Comparison of ENCODE assay signal across 8 cellular contexts in the genomic region with DNA sequence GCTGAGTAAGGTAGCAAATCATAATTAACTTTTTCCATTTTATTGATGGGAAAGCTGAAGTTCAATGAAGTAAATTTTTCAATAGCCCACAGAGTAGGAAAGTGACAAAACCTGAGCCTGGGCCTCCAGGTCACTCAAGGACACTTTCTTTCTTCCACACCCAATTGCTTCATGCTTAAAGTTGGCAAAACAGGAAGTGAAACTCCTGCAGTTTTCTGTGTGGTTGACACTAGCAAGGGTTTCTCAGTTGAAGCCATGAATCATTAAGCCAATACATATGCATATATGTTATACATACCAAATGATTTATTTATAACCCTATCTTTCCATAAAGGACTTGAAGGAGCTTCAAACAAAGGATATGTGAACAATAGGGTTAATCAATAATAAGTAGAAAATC. TPM values are rescaled to one million over a fixed set of nuclear protein-coding genes. Genes with fewer than 3 reads are reported as not detected.
DNase-seq lines count a peak whose midpoint lies in the region; ATAC-seq and TF ChIP-seq lines count a peak whose summit lies in the region.

No MANE protein-coding gene starts in this region.

- H3K27ac ChIP-seq in right cardiac atrium (ENCODE audit: low read length): no peak overlapping the region
- no peak overlapping the region for H3K27ac ChIP-seq in neural progenitor cell
- H3K27ac ChIP-seq in colonic mucosa: no peak overlapping the region
- H3K27ac ChIP-seq in neuronal stem cell (replicated peaks; ENCODE audit: low read length): no peak overlapping the region

- H2AK5ac ChIP-seq in neuronal stem cell (ENCODE audit: low read depth, low read length): no peak overlapping the region

- intact Hi-C loops in right cardiac atrium (cut with DNase I): no loop called here
- intact Hi-C loops in colonic mucosa (cut with DNase I): no loop called here

- ATAC-seq in GM18861 (IDR thresholded peaks at IDR 0.05; ENCODE audit: unreplicated experiment) (peak; percentile 99), HG02610 (IDR thresholded peaks at IDR 0.05; ENCODE audit: unreplicated experiment) (peak; percentile 97), right cardiac atrium (peak; percentile 24 to 52)

- no peak overlapping the region for H3K4me3 Mint-ChIP-seq in neural progenitor cell

- no peak overlapping the region for H2BK15ac ChIP-seq in neuronal stem cell (ENCODE audit: low read length)

- H3K9me3 ChIP-seq in right cardiac atrium (ENCODE audit: control insufficient read depth, low read length) (no peaks in the 10 kb centered on the region), neural progenitor cell (ENCODE audit: low read depth) (no peaks in the 10 kb centered on the region), colonic mucosa (no peaks in the 10 kb centered on the region), neuronal stem cell (replicated peaks in 1 of 2; ENCODE audit: control insufficient read depth in 2 of 2, insufficient read depth in 1 of 2, low read depth in 1 of 2, low read length in 2 of 2) (no peaks in the 10 kb centered on the region)

- H3K9ac ChIP-seq in neural progenitor cell: no peak overlapping the region
- H3K9ac ChIP-seq in colonic mucosa (ENCODE audit: low read depth in 2 of 2, low read length in 2 of 2): no peak overlapping the region
- no peak overlapping the region for H3K9ac ChIP-seq in neuronal stem cell (ENCODE audit: low read depth, low read length, poor library complexity)

- no peaks in the 10 kb centered on the region for H3K4me1 ChIP-seq in right cardiac atrium (ENCODE audit: control insufficient read depth, insufficient read depth, low read length)
- no peaks in the 10 kb centered on the region for H3K4me1 ChIP-seq in neural progenitor cell
- H3K4me1 ChIP-seq in colonic mucosa: no peaks in the 10 kb centered on the region
- no peaks in the 10 kb centered on the region for H3K4me1 ChIP-seq in neuronal stem cell (ENCODE audit: control insufficient read depth in 2 of 2, insufficient read depth in 1 of 2, low read depth in 1 of 2, low read length in 2 of 2)

- no peak overlapping the region for H3K4me2 ChIP-seq in neural progenitor cell
- H3K4me2 ChIP-seq in neuronal stem cell (ENCODE audit: insufficient read depth, low read length, poor library complexity, severe bottlenecking): no peak overlapping the region

- H2BK120ac ChIP-seq in neuronal stem cell (ENCODE audit: low read depth, low read length): no peak overlapping the region

- H3K79me2 ChIP-seq in neural progenitor cell (ENCODE audit: low read depth): no peaks in the 10 kb centered on the region

- H2AFZ ChIP-seq in neural progenitor cell (replicated peaks): no peak overlapping the region
- no peak overlapping the region for H2AFZ ChIP-seq in neuronal stem cell (ENCODE audit: low read length)

- no peak overlapping the region for H2BK5ac ChIP-seq in neuronal stem cell (ENCODE audit: low read length)

- no peak overlapping the region for H3K18ac ChIP-seq in neuronal stem cell (ENCODE audit: low read length)

- H3K27me3 ChIP-seq in right cardiac atrium (ENCODE audit: control insufficient read depth, insufficient read depth): no peaks in the 10 kb centered on the region
- H3K27me3 ChIP-seq in neural progenitor cell: no peaks in the 10 kb centered on the region
- no peaks in the 10 kb centered on the region for H3K27me3 ChIP-seq in colonic mucosa
- H3K27me3 ChIP-seq in neuronal stem cell (ENCODE audit: control insufficient read depth in 3 of 3, insufficient read depth in 3 of 3, low read depth in 1 of 3, low read length in 3 of 3): no peaks in the 10 kb centered on the region

- no peaks in the 10 kb centered on the region for H3F3A ChIP-seq in neural progenitor cell (ENCODE audit: low read depth)

- H3K79me1 ChIP-seq in neuronal stem cell (ENCODE audit: low read depth, low read length): no peaks in the 10 kb centered on the region

- no peaks in the 10 kb centered on the region for H4K20me1 ChIP-seq in neural progenitor cell (ENCODE audit: low read depth)

- no peak overlapping the region for H4K91ac ChIP-seq in neuronal stem cell (ENCODE audit: low read depth, low read length, poor library complexity)

- H3K4ac ChIP-seq in neuronal stem cell (ENCODE audit: low read length): no peak overlapping the region

- no peaks in the 10 kb centered on the region for H3K4me1 Mint-ChIP-seq in neural progenitor cell

- H4K8ac ChIP-seq in neuronal stem cell (ENCODE audit: low read depth, low read length): no peak overlapping the region

- H3K27ac Mint-ChIP-seq in neural progenitor cell: no peak overlapping the region

- H3K36me3 ChIP-seq in neural progenitor cell (no peaks in the 10 kb centered on the region), colonic mucosa (no peaks in the 10 kb centered on the region), neuronal stem cell (replicated peaks in 1 of 2; ENCODE audit: control insufficient read depth in 2 of 2, insufficient read depth in 2 of 2, low read length in 2 of 2) (peaks cover 0 to 18% of the 10 kb centered on the region in 2 donors)

- H3K4me3 ChIP-seq in right cardiac atrium (ENCODE audit: low read length) (no peak overlapping the region), neural progenitor cell (no peak overlapping the region), colonic mucosa (no peak overlapping the region), neuronal stem cell (ENCODE audit: low read length in 2 of 2) (no peak overlapping the region)

- no peak overlapping the region for H2BK12ac ChIP-seq in neuronal stem cell (ENCODE audit: low read length)

- no peak overlapping the region for H3K14ac ChIP-seq in neuronal stem cell (ENCODE audit: low read length)

- H3K23ac ChIP-seq in neuronal stem cell (ENCODE audit: low read depth, low read length, poor library complexity): no peak overlapping the region

- H3K36me3 Mint-ChIP-seq in neural progenitor cell: no peaks in the 10 kb centered on the region

- TF ChIP-seq CTCF in neural progenitor cell (IDR thresholded peaks at IDR 0.05) (no peak), colonic mucosa (IDR thresholded peaks at IDR 0.05) (no peak)

- H3K9me3 Mint-ChIP-seq in neural progenitor cell: no peaks in the 10 kb centered on the region

- H3K27me3 Mint-ChIP-seq in neural progenitor cell (ENCODE audit: insufficient read depth, low read depth): peaks cover 2% of the 10 kb centered on the region

- DNase-seq in NAMALWA (ENCODE audit: low spot score) (peak; percentile 68), right cardiac atrium (no peak), neural progenitor cell (ENCODE audit: low spot score) (no peak), colonic mucosa (no peak), neuronal stem cell (ENCODE audit: low spot score) (no peak), kidney glomerular epithelial cell (lab: John Stamatoyannopoulos, UW) (no peak)

RNA-seq across cellular contexts. Expression of gene TLR4, which starts 13.9 kb away (rescaled TPM):
- total RNA-seq in right cardiac atrium (10 to 100 TPM; 16.3 to 20.5 (median 18.2) TPM), neural progenitor cell (ENCODE audit: low replicate concordance) (0.22 and 0.24 TPM in 2 replicates), colonic mucosa (1 to 10 TPM; 3.2 to 7.5 TPM)
- polyA plus RNA-seq in right cardiac atrium: 3.8 TPM
- polyA plus RNA-seq in neuronal stem cell (2013, experiment 1 of 2): 0.29 TPM
- polyA plus RNA-seq in neuronal stem cell (2013, experiment 2 of 2): 0.33 TPM

Comparison
In these comparisons a context has a peak if more than half of its experiments do, and no peak if none do; other contexts are left out.
1. ATAC-seq: peak in every context shown above with its lines; median percentile 99 in GM18861; 97 in HG02610; 38 in right cardiac atrium.